Comparison of ENCODE assay signal across 8 cellular contexts in the genomic region with DNA sequence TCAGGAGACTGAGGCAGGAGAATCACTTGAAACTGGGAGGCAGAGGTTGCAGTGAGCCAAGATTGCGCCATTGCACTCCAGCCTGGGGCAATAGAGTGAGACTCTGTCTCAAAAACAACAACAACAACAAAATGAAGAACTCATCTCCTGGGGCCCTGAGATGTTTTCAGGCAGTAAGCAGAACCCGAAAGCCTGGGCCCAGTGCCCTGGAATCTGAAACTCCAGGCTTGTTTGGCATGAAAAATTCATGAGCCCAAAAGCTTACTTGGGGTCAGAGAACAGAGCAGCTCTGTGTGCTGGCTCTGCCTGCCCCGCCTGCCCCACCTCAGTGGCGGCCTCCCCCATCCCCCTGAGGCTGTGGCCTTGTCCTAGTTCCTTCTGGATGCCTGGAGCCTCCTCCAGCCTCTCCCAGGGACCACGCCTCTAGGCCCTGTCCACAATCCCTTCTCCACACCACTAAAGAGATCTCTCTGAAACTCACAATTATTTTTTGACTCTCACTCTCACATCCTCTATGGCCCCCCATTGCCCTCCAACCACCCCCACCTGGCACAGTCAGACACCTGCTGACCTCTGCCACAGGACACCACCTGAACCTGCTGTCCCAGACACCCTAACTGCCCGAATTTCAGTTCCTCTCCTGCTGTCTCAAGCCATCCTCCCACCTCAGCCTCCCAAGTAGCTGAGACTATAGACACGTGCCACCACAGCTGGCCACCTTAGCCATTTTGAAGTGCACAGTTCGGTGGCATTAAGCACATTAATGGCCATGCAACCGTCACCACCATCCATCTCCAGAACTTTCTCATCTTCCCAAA. TPM values are rescaled to one million over a fixed set of nuclear protein-coding genes. Genes with fewer than 3 reads are reported as not detected.
DNase-seq lines count a peak whose midpoint lies in the region; ATAC-seq and TF ChIP-seq lines count a peak whose summit lies in the region.
"Had no signal": no experiment of that assay in that cellular context is flagged by ENCODE, and none has a peak within 500 bp of the region (broad histone marks: within the 10 kb centered on the region; RNA-seq: fewer than 3 reads in every experiment).

No MANE protein-coding gene starts in this region.

- ATAC-seq in GM19463 (IDR thresholded peaks at IDR 0.05; ENCODE audit: unreplicated experiment) (peak; percentile 53), activated B cell treated with CpG ODN at 0.5 μM for 24 hours (ENCODE audit: low read depth) (peak; percentile 51)

- peak overlapping the region; percentile 74 for H3K27ac Mint-ChIP-seq in activated B cell treated with CpG ODN at 0.5 μM for 24 hours
- no peak overlapping the region for H3K27ac Mint-ChIP-seq in activated CD4-positive, alpha-beta memory T cell treated with anti-CD3 and anti-CD28 coated beads for 36 hours

- no peaks in the 10 kb centered on the region for H3K9me3 Mint-ChIP-seq in activated B cell treated with CpG ODN at 0.5 μM for 24 hours
- no peaks in the 10 kb centered on the region for H3K9me3 Mint-ChIP-seq in activated CD4-positive, alpha-beta memory T cell treated with anti-CD3 and anti-CD28 coated beads for 36 hours

- CTCF ChIA-PET in activated B cell treated with CpG ODN at 0.5 μM for 24 hours (lab: Charles Lee) = interaction anchor here (1.0 to 2.4 kb wide), 4 partner anchors 11 to 191 kb away, joined by 3 to 13 read pairs (median 6); partner anchors contain the start of gene CDC37
- CTCF ChIA-PET in activated CD4-positive, alpha-beta memory T cell treated with anti-CD3 and anti-CD28 coated beads for 36 hours (lab: Charles Lee) = interaction anchor here (0.9 to 3.7 kb wide), 3 partner anchors 13 to 123 kb away, joined by 3 to 33 read pairs (median 4); no protein-coding TSS in a partner anchor

- peak overlapping the region; percentile 58 for H3K4me3 Mint-ChIP-seq in activated B cell treated with CpG ODN at 0.5 μM for 24 hours
- H3K4me3 Mint-ChIP-seq in activated CD4-positive, alpha-beta memory T cell treated with anti-CD3 and anti-CD28 coated beads for 36 hours = no peak overlapping the region

- H3K27me3 Mint-ChIP-seq in activated B cell treated with CpG ODN at 0.5 μM for 24 hours = no peaks in the 10 kb centered on the region
- no peaks in the 10 kb centered on the region for H3K27me3 Mint-ChIP-seq in activated CD4-positive, alpha-beta memory T cell treated with anti-CD3 and anti-CD28 coated beads for 36 hours

- H3K36me3 Mint-ChIP-seq in activated B cell treated with CpG ODN at 0.5 μM for 24 hours (ENCODE audit: low read depth) = no peaks in the 10 kb centered on the region
- H3K36me3 Mint-ChIP-seq in activated CD4-positive, alpha-beta memory T cell treated with anti-CD3 and anti-CD28 coated beads for 36 hours = no peaks in the 10 kb centered on the region

- TF ChIP-seq CTCF in activated B cell treated with CpG ODN at 0.5 μM for 24 hours (IDR thresholded peaks at IDR 0.05) = no peak

- no peak for DNase-seq in activated B cell treated with CpG ODN at 0.5 μM for 24 hours
- peak in 39 of 51 donors; percentile 2 to 85 (median 32) for DNase-seq in hypothalamus (lab: John Stamatoyannopoulos, UW)
- DNase-seq in superior temporal gyrus (ENCODE audit: extremely low spot score) = peak; percentile 55
- no peak for DNase-seq in stimulated activated CD4-positive, alpha-beta T cell treated with anti-CD3 and anti-CD28 coated beads, Interleukin-4, amount 100 ng/mL, for 1 hour
- DNase-seq in activated CD4-positive, alpha-beta memory T cell treated with anti-CD3 and anti-CD28 coated beads for 36 hours = no peak
- DNase-seq in DMS79 treated with DMSO at 0.1 percent for 48 hours (lab: John Stamatoyannopoulos, UW) = no peak

- intact Hi-C loops in activated B cell treated with CpG ODN at 0.5 μM for 24 hours (cut with micrococcal nuclease) = no loop called here
- intact Hi-C loops in activated CD4-positive, alpha-beta memory T cell treated with anti-CD3 and anti-CD28 coated beads for 36 hours (cut with micrococcal nuclease) = no loop called here

- POLR2A ChIA-PET in activated B cell treated with CpG ODN at 0.5 μM for 24 hours (lab: Charles Lee) = interaction anchor here (0.6 to 4.4 kb wide), 2 partner anchors 10 to 24 kb away, joined by 3 to 36 read pairs; no protein-coding TSS in a partner anchor
- POLR2A ChIA-PET in activated CD4-positive, alpha-beta memory T cell treated with anti-CD3 and anti-CD28 coated beads for 36 hours (lab: Charles Lee) = no interaction called here

- peaks cover 39% of the 10 kb centered on the region for H3K4me1 Mint-ChIP-seq in activated B cell treated with CpG ODN at 0.5 μM for 24 hours
- peaks cover 18% of the 10 kb centered on the region for H3K4me1 Mint-ChIP-seq in activated CD4-positive, alpha-beta memory T cell treated with anti-CD3 and anti-CD28 coated beads for 36 hours (ENCODE audit: low read depth)

RNA-seq across cellular contexts. Expression of gene AP1M2, which starts 6.9 kb away (rescaled TPM):
- not detected in 2 replicates for total RNA-seq in activated B cell treated with CpG ODN at 0.5 μM for 24 hours
- total RNA-seq in activated CD4-positive, alpha-beta memory T cell treated with anti-CD3 and anti-CD28 coated beads for 36 hours = not detected
- total RNA-seq: endothelial cell of umbilical vein had no signal

RNA-seq across cellular contexts. Expression of gene CDKN2D, which starts 25.2 kb away (rescaled TPM):
- total RNA-seq in activated B cell treated with CpG ODN at 0.5 μM for 24 hours = 10.1 and 10.9 TPM in 2 replicates
- 10 to 100 TPM; 68.6 to 68.8 TPM for total RNA-seq in activated CD4-positive, alpha-beta memory T cell treated with anti-CD3 and anti-CD28 coated beads for 36 hours

RNA-seq across cellular contexts. Expression of gene KRI1, which starts 28.2 kb away (rescaled TPM):
- total RNA-seq in activated B cell treated with CpG ODN at 0.5 μM for 24 hours = 44.7 and 48.1 TPM in 2 replicates
- total RNA-seq in activated CD4-positive, alpha-beta memory T cell treated with anti-CD3 and anti-CD28 coated beads for 36 hours = 10 to 100 TPM; 46.2 to 52.3 TPM

RNA-seq across cellular contexts. Expression of gene SLC44A2, which starts 31.3 kb away (rescaled TPM):
- 195 and 213 TPM in 2 replicates for total RNA-seq in activated B cell treated with CpG ODN at 0.5 μM for 24 hours
- total RNA-seq in activated CD4-positive, alpha-beta memory T cell treated with anti-CD3 and anti-CD28 coated beads for 36 hours = 10 to 100 TPM; 89.3 to 94.6 TPM

RNA-seq across cellular contexts. Expression of gene ATG4D, which starts 50.3 kb away (rescaled TPM):
- 37.8 and 39.1 TPM in 2 replicates for total RNA-seq in activated B cell treated with CpG ODN at 0.5 μM for 24 hours
- 10 to 100 TPM; 23.8 to 26.7 TPM for total RNA-seq in activated CD4-positive, alpha-beta memory T cell treated with anti-CD3 and anti-CD28 coated beads for 36 hours

Comparison
In these comparisons a context has a peak if more than half of its experiments do, and no peak if none do; other contexts are left out.
1. DNase-seq: peak in hypothalamus (39 of 51) and superior temporal gyrus (single experiment); none in activated B cell treated with CpG ODN at 0.5 μM for 24 hours (single experiment), stimulated activated CD4-positive, alpha-beta T cell treated with anti-CD3 and anti-CD28 coated beads, Interleukin-4, amount 100 ng/mL, for 1 hour (single experiment), activated CD4-positive, alpha-beta memory T cell treated with anti-CD3 and anti-CD28 coated beads for 36 hours (single experiment) and DMS79 treated with DMSO at 0.1 percent for 48 hours (single experiment).